Comparison of ENCODE assay signal across 7 cellular contexts in the genomic region with DNA sequence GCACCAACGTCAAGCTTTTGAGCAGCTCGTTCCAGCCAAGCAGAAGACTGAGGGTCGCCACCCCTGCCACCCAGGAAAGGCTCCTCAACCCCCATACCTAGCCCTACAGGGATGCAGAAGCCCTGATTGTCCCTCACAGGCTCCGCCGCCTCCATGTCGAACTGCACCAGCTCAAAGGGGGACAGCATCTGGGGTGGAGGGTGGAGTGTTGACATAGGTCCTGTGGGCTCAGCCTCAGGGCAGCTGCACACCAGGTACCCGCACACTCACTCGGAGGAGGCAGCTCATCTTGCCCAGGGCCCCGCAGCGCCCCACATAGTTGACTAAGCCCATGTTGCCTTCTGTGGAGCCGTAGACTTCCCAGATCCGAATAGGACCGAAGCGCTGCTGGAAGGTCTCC. TPM values are rescaled to one million over a fixed set of nuclear protein-coding genes. Genes with fewer than 3 reads are reported as not detected.
DNase-seq lines count a peak whose midpoint lies in the region; ATAC-seq and TF ChIP-seq lines count a peak whose summit lies in the region.
"Had no signal": no experiment of that assay in that cellular context is flagged by ENCODE, and none has a peak within 500 bp of the region (broad histone marks: within the 10 kb centered on the region; RNA-seq: fewer than 3 reads in every experiment).

No MANE protein-coding gene starts in this region.

- intact Hi-C loops in activated CD8-positive, alpha-beta T cell treated with anti-CD3 and anti-CD28 coated beads for 36 hours (cut with micrococcal nuclease), result no loop called here

- no peak for TF ChIP-seq CTCF in activated CD8-positive, alpha-beta T cell treated with anti-CD3 and anti-CD28 coated beads for 36 hours (IDR thresholded peaks at IDR 0.05)

- peaks cover 4% of the 10 kb centered on the region for H3K36me3 Mint-ChIP-seq in activated CD8-positive, alpha-beta T cell treated with anti-CD3 and anti-CD28 coated beads for 36 hours (ENCODE audit: low read depth)
- peaks cover 4% of the 10 kb centered on the region for H3K36me3 Mint-ChIP-seq in activated CD8-positive, alpha-beta T cell treated with anti-CD3 and anti-CD28 coated beads, Interleukin-2, amount 10 ng/mL, durations not matched to agents 7 days and 5 days (ENCODE audit: low read depth)

- POLR2A ChIA-PET in activated CD8-positive, alpha-beta T cell treated with anti-CD3 and anti-CD28 coated beads for 36 hours (lab: Charles Lee), result interaction anchor here (0.7 to 2.5 kb wide), 5 partner anchors 11 to 75 kb away, joined by 3 to 27 read pairs (median 3); partner anchors contain the start of gene ZBTB45
- POLR2A ChIA-PET in activated CD8-positive, alpha-beta T cell treated with anti-CD3 and anti-CD28 coated beads, Interleukin-2, amount 10 ng/mL, durations not matched to agents 7 days and 5 days (lab: Charles Lee), result interaction anchor here (2.7 kb wide), 1 partner anchor 13 kb away, joined by 11 read pairs; no protein-coding TSS in a partner anchor

- H3K4me3 Mint-ChIP-seq in activated CD8-positive, alpha-beta T cell treated with anti-CD3 and anti-CD28 coated beads for 36 hours, result peak overlapping the region; percentile 87
- H3K4me3 Mint-ChIP-seq in activated CD8-positive, alpha-beta T cell treated with anti-CD3 and anti-CD28 coated beads, Interleukin-2, amount 10 ng/mL, durations not matched to agents 7 days and 5 days, result no peak overlapping the region

- H3K9ac ChIP-seq in endocrine pancreas (ENCODE audit: control insufficient read depth, insufficient read depth, low read length), result peak overlapping the region; percentile 8

- H3K36me3 ChIP-seq in endocrine pancreas (ENCODE audit: control insufficient read depth, insufficient read depth, low read length), result no peaks in the 10 kb centered on the region
- H3K36me3 ChIP-seq: uterus had no signal

- H3K27ac Mint-ChIP-seq in activated CD8-positive, alpha-beta T cell treated with anti-CD3 and anti-CD28 coated beads for 36 hours, result no peak overlapping the region
- H3K27ac Mint-ChIP-seq in activated CD8-positive, alpha-beta T cell treated with anti-CD3 and anti-CD28 coated beads, Interleukin-2, amount 10 ng/mL, durations not matched to agents 7 days and 5 days, result no peak overlapping the region

- DNase-seq in activated CD8-positive, alpha-beta T cell treated with anti-CD3 and anti-CD28 coated beads for 36 hours, result no peak
- DNase-seq in activated CD8-positive, alpha-beta T cell treated with anti-CD3 and anti-CD28 coated beads, Interleukin-2, amount 10 ng/mL, durations not matched to agents 7 days and 5 days, result no peak
- DNase-seq in skeletal muscle cell (ENCODE audit: low read depth) (no peak), UCSD-AML1 (lab: John Stamatoyannopoulos, UW; ENCODE audit: unreplicated experiment) (no peak), NCI-H2029 (lab: John Stamatoyannopoulos, UW) (no peak)
- DNase-seq: uterus had no signal

- CTCF ChIA-PET in activated CD8-positive, alpha-beta T cell treated with anti-CD3 and anti-CD28 coated beads for 36 hours (lab: Charles Lee), result interaction anchor here (0.9 to 1.6 kb wide), 4 partner anchors 14 to 76 kb away, joined by 3 to 11 read pairs (median 5); partner anchors contain the start of gene ZBTB45
- CTCF ChIA-PET in activated CD8-positive, alpha-beta T cell treated with anti-CD3 and anti-CD28 coated beads, Interleukin-2, amount 10 ng/mL, durations not matched to agents 7 days and 5 days (lab: Charles Lee), result interaction anchor here (0.6 to 3.5 kb wide), 6 partner anchors 12 to 81 kb away, joined by 4 to 24 read pairs (median 6); partner anchors contain the start of genes SLC27A5 and ZBTB45

- H3K4me1 ChIP-seq in endocrine pancreas (ENCODE audit: control insufficient read depth, insufficient read depth, low read length), result no peaks in the 10 kb centered on the region

- H3K4me1 Mint-ChIP-seq in activated CD8-positive, alpha-beta T cell treated with anti-CD3 and anti-CD28 coated beads for 36 hours (ENCODE audit: low read depth), result peaks cover 20% of the 10 kb centered on the region
- H3K4me1 Mint-ChIP-seq in activated CD8-positive, alpha-beta T cell treated with anti-CD3 and anti-CD28 coated beads, Interleukin-2, amount 10 ng/mL, durations not matched to agents 7 days and 5 days (ENCODE audit: low read depth), result peaks cover 31% of the 10 kb centered on the region

- H3K4me3 ChIP-seq in endocrine pancreas (ENCODE audit: control insufficient read depth, insufficient read depth, low read length) (no peak overlapping the region), skeletal muscle cell (ENCODE audit: low read depth, low read length) (peak overlapping the region; percentile 58)

- no peaks in the 10 kb centered on the region for H3K27me3 ChIP-seq in endocrine pancreas (ENCODE audit: control insufficient read depth, insufficient read depth, low read length)
- H3K27me3 ChIP-seq: uterus had no signal

- no peaks in the 10 kb centered on the region for H3K9me3 ChIP-seq in endocrine pancreas (ENCODE audit: control insufficient read depth, low read length)
- H3K9me3 ChIP-seq: uterus had no signal

- H3K27me3 Mint-ChIP-seq in activated CD8-positive, alpha-beta T cell treated with anti-CD3 and anti-CD28 coated beads for 36 hours, result no peaks in the 10 kb centered on the region
- no peaks in the 10 kb centered on the region for H3K27me3 Mint-ChIP-seq in activated CD8-positive, alpha-beta T cell treated with anti-CD3 and anti-CD28 coated beads, Interleukin-2, amount 10 ng/mL, durations not matched to agents 7 days and 5 days (ENCODE audit: low read depth)

- ATAC-seq in activated CD8-positive, alpha-beta T cell treated with anti-CD3 and anti-CD28 coated beads for 36 hours, result no peak
- no peak for ATAC-seq in activated CD8-positive, alpha-beta T cell treated with anti-CD3 and anti-CD28 coated beads, Interleukin-2, amount 10 ng/mL, durations not matched to agents 7 days and 5 days

- H3K9me3 Mint-ChIP-seq in activated CD8-positive, alpha-beta T cell treated with anti-CD3 and anti-CD28 coated beads for 36 hours, result peaks cover 6% of the 10 kb centered on the region
- H3K9me3 Mint-ChIP-seq in activated CD8-positive, alpha-beta T cell treated with anti-CD3 and anti-CD28 coated beads, Interleukin-2, amount 10 ng/mL, durations not matched to agents 7 days and 5 days (ENCODE audit: insufficient read depth), result no peaks in the 10 kb centered on the region

RNA-seq across cellular contexts. Expression of gene SLC27A5, which starts 11.6 kb away (rescaled TPM):
- total RNA-seq in activated CD8-positive, alpha-beta T cell treated with anti-CD3 and anti-CD28 coated beads for 36 hours, result 10 to 100 TPM; 21.7 to 26.6 TPM
- 10 to 100 TPM; 12.2 to 14.4 TPM for total RNA-seq in activated CD8-positive, alpha-beta T cell treated with anti-CD3 and anti-CD28 coated beads, Interleukin-2, amount 10 ng/mL, durations not matched to agents 7 days and 5 days

RNA-seq across cellular contexts. Expression of gene ZBTB45, which starts 19.4 kb away (rescaled TPM):
- total RNA-seq in activated CD8-positive, alpha-beta T cell treated with anti-CD3 and anti-CD28 coated beads for 36 hours, result 1 to 10 TPM; 7.4 to 7.9 TPM
- 10 to 100 TPM; 13.9 to 16.7 TPM for total RNA-seq in activated CD8-positive, alpha-beta T cell treated with anti-CD3 and anti-CD28 coated beads, Interleukin-2, amount 10 ng/mL, durations not matched to agents 7 days and 5 days

RNA-seq across cellular contexts. Expression of gene ZNF446, which starts 24.1 kb away (rescaled TPM):
- total RNA-seq in activated CD8-positive, alpha-beta T cell treated with anti-CD3 and anti-CD28 coated beads for 36 hours, result 1 to 10 TPM; 3.5 to 4.0 TPM
- total RNA-seq in activated CD8-positive, alpha-beta T cell treated with anti-CD3 and anti-CD28 coated beads, Interleukin-2, amount 10 ng/mL, durations not matched to agents 7 days and 5 days, result 1 to 10 TPM; 6.9 to 7.8 TPM

RNA-seq across cellular contexts. Expression of gene ZNF324, which starts 33.4 kb away (rescaled TPM):
- total RNA-seq in activated CD8-positive, alpha-beta T cell treated with anti-CD3 and anti-CD28 coated beads for 36 hours, result 10 to 100 TPM in 1 of 2 experiments, 1 to 10 TPM in 1; 8.1 to 10.1 TPM
- total RNA-seq in activated CD8-positive, alpha-beta T cell treated with anti-CD3 and anti-CD28 coated beads, Interleukin-2, amount 10 ng/mL, durations not matched to agents 7 days and 5 days, result 10 to 100 TPM; 13.8 to 15.8 TPM

RNA-seq across cellular contexts. Expression of gene TRIM28, which starts 43.6 kb away (rescaled TPM):
- 100 to 1,000 TPM; 527 to 550 TPM for total RNA-seq in activated CD8-positive, alpha-beta T cell treated with anti-CD3 and anti-CD28 coated beads for 36 hours
- 100 to 1,000 TPM; 476 to 528 TPM for total RNA-seq in activated CD8-positive, alpha-beta T cell treated with anti-CD3 and anti-CD28 coated beads, Interleukin-2, amount 10 ng/mL, durations not matched to agents 7 days and 5 days
